12 cellular contexts compared by ENCODE assay signal in genomic region chr1:99003911-99004269, GRCh38. TPM values are rescaled to one million over a fixed set of nuclear protein-coding genes. Genes with fewer than 3 reads are reported as not detected.
DNase-seq lines count a peak whose midpoint lies in the region; ATAC-seq, FAIRE-seq and TF ChIP-seq lines count a peak whose summit lies in the region.
"Had no signal": no experiment of that assay in that cellular context is flagged by ENCODE, and none has a peak within 500 bp of the region (broad histone marks: within the 10 kb centered on the region; RNA-seq: fewer than 3 reads in every experiment).

No MANE protein-coding gene starts in this region.

- TF ChIP-seq CTCF in left ventricle myocardium inferior (IDR thresholded peaks at IDR 0.05; ENCODE audit: borderline replicate concordance), result no peak
- TF ChIP-seq CTCF in astrocyte of the cerebellum (IDR thresholded peaks at IDR 0.05; ENCODE audit: low read depth, low read length, missing control alignments), result no peak
- no peak for TF ChIP-seq CTCF in HepG2 (CRISPR knock-in tag; IDR thresholded peaks at IDR 0.05)
- TF ChIP-seq CTCF in type B pancreatic cell (conservative IDR thresholded peaks at IDR 0.05), result no peak

- peaks cover 17% of the 10 kb centered on the region for H3K4me1 ChIP-seq in left ventricle myocardium inferior
- H3K4me1 ChIP-seq in HepG2 (ENCODE audit: insufficient read depth, low read length), result no peaks in the 10 kb centered on the region

- peaks cover 4% of the 10 kb centered on the region for H3K4me1 Mint-ChIP-seq in type B pancreatic cell (ENCODE audit: unreplicated experiment)
- H3K4me1 Mint-ChIP-seq: CD14-positive monocyte had no signal

- in situ Hi-C loops in astrocyte of the cerebellum (cut with HindIII; ENCODE audit: low sequenced_read_pairs), result no loop called here
- in situ Hi-C loops in HepG2 (cut with HindIII; ENCODE audit: extremely low pct_ligation_motif_present, low pct_unique_long_range_greater_than_20kb), result no loop called here

- no TSS peak for BruUV-seq in HepG2 (replicated peaks; lab: Mats Ljungman, UMichigan)

- H4K20me1 ChIP-seq in HepG2 (ENCODE audit: insufficient read depth, low read length), result no peaks in the 10 kb centered on the region

- no peak overlapping the region for H2AFZ ChIP-seq in HepG2 (ENCODE audit: low read length)

- no peaks in the 10 kb centered on the region for H3K9me3 Mint-ChIP-seq in type B pancreatic cell

- no peak for ATAC-seq in HepG2
- no peak for ATAC-seq in HG03039 (IDR thresholded peaks at IDR 0.05; ENCODE audit: unreplicated experiment)
- ATAC-seq: K562 had no signal

- H3K79me2 ChIP-seq in HepG2 (ENCODE audit: insufficient read depth, low read length), result no peaks in the 10 kb centered on the region

- TF ChIP-seq RAD21 in HepG2 (CRISPR knock-in tag; IDR thresholded peaks at IDR 0.05), result no peak

- 49% methylated on average over 19 of the region's 19 CpGs for WGBS in HepG2 (ENCODE audit: low lambda C conversion rate)

- H3K27me3 Mint-ChIP-seq in type B pancreatic cell, result peaks cover 85% of the 10 kb centered on the region

- H3K9me3 ChIP-seq in left ventricle myocardium inferior (replicated peaks), result no peaks in the 10 kb centered on the region
- H3K9me3 ChIP-seq in HepG2 (ENCODE audit: low read length), result no peaks in the 10 kb centered on the region

- H3K9ac ChIP-seq in HepG2 (ENCODE audit: insufficient read depth, low read depth, low read length), result no peak overlapping the region

- no peak overlapping the region for H3K27ac Mint-ChIP-seq in type B pancreatic cell
- H3K27ac Mint-ChIP-seq: CD14-positive monocyte had no signal

- no peak for FAIRE-seq in HepG2 (lab: Jason Lieb, UNC)
- FAIRE-seq: GM18507, K562 had no signal

- H3K4me3 Mint-ChIP-seq in type B pancreatic cell, result peak overlapping the region; percentile 82

- no peak for TF ChIP-seq POLR2A in HepG2 (IDR thresholded peaks at IDR 0.05; ENCODE audit: insufficient read depth in 1 of 2, low read depth in 2 of 2, low read length in 2 of 2)

- intact Hi-C loops in left ventricle myocardium inferior (cut with micrococcal nuclease) (no loop called here), cardiac septum (cut with DNase I) (no loop called here), HepG2 (cut with micrococcal nuclease; ENCODE audit: unreplicated experiment) (no loop called here)

- DNase-seq in left ventricle myocardium inferior (no peak), cardiac septum (ENCODE audit: low spot score) (no peak), astrocyte of the cerebellum (ENCODE audit: low read depth) (no peak), HepG2 (ENCODE audit: low spot score) (no peak), type B pancreatic cell (ENCODE audit: extremely low spot score, unreplicated experiment) (no peak), NCI-H1694 (lab: John Stamatoyannopoulos, UW) (no peak)
- no peak for DNase-seq in activated CD4-positive, alpha-beta T cell treated with anti-CD3 and anti-CD28 coated beads for 1 hour
- DNase-seq: midbrain had no signal

- CTCF ChIA-PET in HepG2 (lab: Yijun Ruan, JAX; ENCODE audit: low intra/inter-chr PET ratio, low total read pairs), result no interaction called here

- H3K36me3 Mint-ChIP-seq in type B pancreatic cell, result no peaks in the 10 kb centered on the region
- H3K36me3 Mint-ChIP-seq: CD14-positive monocyte had no signal

- no peak overlapping the region for H3K27ac ChIP-seq in left ventricle myocardium inferior (replicated peaks)
- no peak overlapping the region for H3K27ac ChIP-seq in HepG2 (ENCODE audit: extremely low read length, insufficient read depth, low read length)

- H3K36me3 ChIP-seq in left ventricle myocardium inferior (no peaks in the 10 kb centered on the region), HepG2 (replicated peaks in 1 of 2; ENCODE audit: control insufficient read depth in 1 of 2, insufficient read depth in 2 of 2, low read length in 2 of 2) (no peaks in the 10 kb centered on the region)

- POLR2A ChIA-PET in HepG2 (lab: Yijun Ruan, JAX), result no interaction called here

- H3K4me3 ChIP-seq in left ventricle myocardium inferior (peak overlapping the region; percentile 58), astrocyte of the cerebellum (ENCODE audit: low read depth, low read length) (peak overlapping the region; percentile 49), HepG2 (replicated peaks in 1 of 3; ENCODE audit: insufficient read depth in 1 of 3, low read depth in 2 of 3, low read length in 3 of 3) (no peak overlapping the region)
- H3K4me3 ChIP-seq: K562 had no signal

- H3K27me3 ChIP-seq in left ventricle myocardium inferior (ENCODE audit: low read depth) (peaks cover 97% of the 10 kb centered on the region), HepG2 (ENCODE audit: control insufficient read depth in 1 of 2, insufficient read depth in 2 of 2, low read length in 2 of 2) (peaks cover 2 to 21% of the 10 kb centered on the region in 2 experiments)

- TF ChIP-seq EP300 in HepG2 (IDR thresholded peaks at IDR 0.05; ENCODE audit: low read depth in 2 of 2, low read length in 2 of 2) (no peak), HepG2 (CRISPR knock-in tag; IDR thresholded peaks at IDR 0.05; ENCODE audit: borderline replicate concordance) (no peak)

- H3K4me2 ChIP-seq in HepG2 (ENCODE audit: low read depth, low read length), result 0 out of 2 replicates have a peak overlapping the region, but pooled peaks have one; percentile 23

TF ChIP-seq in HepG2, 621 proteins besides CTCF, POLR2A, EP300 and RAD21 (continues in another document):
- no peak for TF ChIP-seq NFYB (CRISPR knock-in tag; IDR thresholded peaks at IDR 0.05)
- no peak for TF ChIP-seq ZNF501 (CRISPR knock-in tag; IDR thresholded peaks at IDR 0.05)
- TF ChIP-seq UBTF (CRISPR knock-in tag; IDR thresholded peaks at IDR 0.05), result no peak

RNA-seq across cellular contexts. Expression of gene PLPPR5, which starts 0.8 kb away (rescaled TPM):
- not detected for total RNA-seq in left ventricle myocardium inferior
- total RNA-seq in cardiac septum, result not detected
- total RNA-seq in HepG2 (2016; rRNA removed; fragmentation: Illumina TruSeq; extraction: Trizol), result not detected in 2 replicates
- total RNA-seq in HepG2 (2016; cell fraction: cytosol; rRNA removed; fragmentation: Illumina TruSeq; extraction: Trizol; ENCODE audit: low read depth), result not detected in 2 replicates
- not detected in 2 replicates for total RNA-seq in HepG2 (2016; cell fraction: insoluble cytoplasmic fraction; rRNA removed; fragmentation: Illumina TruSeq; extraction: Trizol)
- total RNA-seq in HepG2 (2016; cell fraction: membrane; rRNA removed; fragmentation: Illumina TruSeq; extraction: Trizol), result not detected in 2 replicates
- not detected in 2 replicates for total RNA-seq in HepG2 (2016; cell fraction: nucleus; rRNA removed; fragmentation: Illumina TruSeq; extraction: Trizol)
- polyA plus RNA-seq in HepG2 (2011; rRNA removed), result not detected in 2 replicates
- not detected in 2 replicates for polyA plus RNA-seq in HepG2 (2011; cell fraction: cytosol; rRNA removed)
- polyA plus RNA-seq in HepG2 (2011; cell fraction: nucleus; rRNA removed), result not detected in 2 replicates
- polyA plus RNA-seq in HepG2 (2012), result not detected in 2 replicates
- not detected in 2 replicates for polyA plus RNA-seq in HepG2 (2016; cell fraction: cytosol; fragmentation: Illumina TruSeq; extraction: Trizol; ENCODE audit: low read depth)
- not detected in 2 replicates for polyA plus RNA-seq in HepG2 (2016; cell fraction: insoluble cytoplasmic fraction; fragmentation: Illumina TruSeq; extraction: Trizol; ENCODE audit: low read depth)
- polyA plus RNA-seq in HepG2 (2016; cell fraction: membrane; fragmentation: Illumina TruSeq; extraction: Trizol; ENCODE audit: low read depth), result not detected in 2 replicates
- polyA plus RNA-seq in HepG2 (2016; cell fraction: nucleus; fragmentation: Illumina TruSeq; extraction: Trizol; ENCODE audit: insufficient read depth, low read depth), result not detected in 2 replicates
- not detected in 2 replicates for polyA minus RNA-seq in HepG2 (2011; rRNA and poly(A)+ RNA removed; ENCODE audit: low replicate concordance)
- not detected in 2 replicates for polyA minus RNA-seq in HepG2 (2011; cell fraction: cytosol; rRNA and poly(A)+ RNA removed)
- polyA minus RNA-seq in HepG2 (2011; cell fraction: nucleus; rRNA and poly(A)+ RNA removed), result not detected in 2 replicates
- total RNA-seq in type B pancreatic cell (ENCODE audit: low replicate concordance), result 5.9 and 7.1 TPM in 2 replicates
- total RNA-seq: K562 had no signal
- polyA plus RNA-seq: CD14-positive monocyte, K562 had no signal

Comparison
In these comparisons a context has a peak if more than half of its experiments do, and no peak if none do; other contexts are left out.
1. H3K4me3 ChIP-seq: peak in left ventricle myocardium inferior (single experiment) and astrocyte of the cerebellum (single experiment); none in HepG2 (0 of 3).